ENCODE assay signal across 17 cellular contexts in the genomic region with DNA sequence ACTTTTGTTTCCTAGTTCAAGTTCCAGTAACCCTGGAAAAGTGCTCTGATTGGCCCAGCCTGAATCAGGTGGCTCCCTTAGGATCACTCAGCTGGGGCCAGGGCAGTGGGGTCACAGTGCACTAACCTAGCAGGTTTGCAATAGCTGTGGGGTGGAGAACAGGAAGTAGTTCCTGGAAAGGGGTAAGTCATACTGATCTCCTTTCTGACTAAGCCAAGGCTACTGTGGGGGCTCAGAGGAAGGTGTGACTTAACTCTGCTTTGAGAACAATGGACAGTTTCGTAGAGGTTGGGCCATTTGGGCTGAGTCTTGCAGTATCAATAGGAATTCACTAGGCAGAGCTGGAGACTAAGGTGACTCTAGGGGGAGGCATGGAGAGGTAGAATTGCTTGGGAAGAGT.
DNase-seq lines count a peak whose midpoint lies in the region; ATAC-seq and FAIRE-seq lines count a peak whose summit lies in the region.
"Had no signal": no experiment of that assay in that cellular context is flagged by ENCODE, and none has a peak within 500 bp of the region (broad histone marks: within the 10 kb centered on the region; RNA-seq: fewer than 3 reads in every experiment).

No MANE protein-coding gene starts in this region.

- H3K4me1 ChIP-seq in small intestine (ENCODE audit: control insufficient read depth in 2 of 2, insufficient read depth in 1 of 2, low read depth in 1 of 2, low read length in 1 of 2): peaks cover 0 to 2% of the 10 kb centered on the region in 2 donors
- H3K4me1 ChIP-seq: prostate gland had no signal

- H3K27me3 ChIP-seq in small intestine (ENCODE audit: control insufficient read depth in 2 of 2, insufficient read depth in 2 of 2, low read length in 2 of 2): no peaks in the 10 kb centered on the region

- in situ Hi-C loops in KBM-7 (cut with MboI; ENCODE audit: low pct_unique_long_range_greater_than_20kb, low sequenced_read_pairs): no loop called here

- H3K36me3 ChIP-seq in small intestine (ENCODE audit: control insufficient read depth in 2 of 2, insufficient read depth in 2 of 2, low read length in 2 of 2): no peaks in the 10 kb centered on the region
- H3K36me3 ChIP-seq: prostate gland had no signal

- 73 to 86% (median 75%) methylated on average over 1 of the region's 1 CpG for WGBS in small intestine, 3 donors

- no peak for ATAC-seq in left cardiac atrium

- peak; percentile 60 for DNase-seq in activated CD8-positive, alpha-beta memory T cell treated with anti-CD3 and anti-CD28 coated beads, Interleukin-2, amount 50 U/mL, for 48 hours
- no peak for DNase-seq in activated CD8-positive, alpha-beta memory T cell treated with anti-CD3 and anti-CD28 coated beads, Interleukin-2, amount 50 U/mL, for 4 hours
- DNase-seq in KBM-7 (peak; percentile 14), small intestine (no peak), left cardiac atrium (no peak), 8988T (no peak)
- peak; percentile 44 to 57 for DNase-seq in activated T-cell treated with anti-CD3 and anti-CD28 coated beads, Interleukin-2, amount 50 U/mL, for 48 hours
- DNase-seq in stimulated activated CD4-positive, alpha-beta T cell treated with anti-CD3 and anti-CD28 coated beads, TNF-alpha, amount 100 ng/mL, for 48 hours (ENCODE audit: low read depth in 3 of 3): peak in 2 of 3 donors; percentile 10 to 19
- DNase-seq: anterior cingulate cortex, cerebellar nuclear complex, islet precursor cell, NCI-H1694, NCI-H446, substantia nigra, SW 1271 had no signal

- no peaks in the 10 kb centered on the region for H3K9me3 ChIP-seq in small intestine (ENCODE audit: control insufficient read depth, low read depth)
- H3K9me3 ChIP-seq: prostate gland had no signal

- intact Hi-C loops in left cardiac atrium (cut with DNase I): no loop called here

- no peak for FAIRE-seq in small intestine (lab: Jason Lieb, UNC)

- H3K4me3 ChIP-seq in small intestine (ENCODE audit: low read depth in 1 of 2, low read length in 2 of 2): no peak overlapping the region
- H3K4me3 ChIP-seq: prostate gland, skin epidermis had no signal

- H3K27ac ChIP-seq in small intestine (ENCODE audit: low read depth in 1 of 2, low read length in 1 of 2): no peak overlapping the region
- H3K27ac ChIP-seq: prostate gland, skin epidermis had no signal

Comparison
In these comparisons a context has a peak if more than half of its experiments do, and no peak if none do; other contexts are left out.
1. DNase-seq: peak in activated CD8-positive, alpha-beta memory T cell treated with anti-CD3 and anti-CD28 coated beads, Interleukin-2, amount 50 U/mL, for 48 hours (single experiment), KBM-7 (single experiment), activated T-cell treated with anti-CD3 and anti-CD28 coated beads, Interleukin-2, amount 50 U/mL, for 48 hours (2 of 2) and stimulated activated CD4-positive, alpha-beta T cell treated with anti-CD3 and anti-CD28 coated beads, TNF-alpha, amount 100 ng/mL, for 48 hours (2 of 3); none in activated CD8-positive, alpha-beta memory T cell treated with anti-CD3 and anti-CD28 coated beads, Interleukin-2, amount 50 U/mL, for 4 hours (single experiment), small intestine (single experiment), left cardiac atrium (single experiment) and 8988T (single experiment).